In the genomic region with DNA sequence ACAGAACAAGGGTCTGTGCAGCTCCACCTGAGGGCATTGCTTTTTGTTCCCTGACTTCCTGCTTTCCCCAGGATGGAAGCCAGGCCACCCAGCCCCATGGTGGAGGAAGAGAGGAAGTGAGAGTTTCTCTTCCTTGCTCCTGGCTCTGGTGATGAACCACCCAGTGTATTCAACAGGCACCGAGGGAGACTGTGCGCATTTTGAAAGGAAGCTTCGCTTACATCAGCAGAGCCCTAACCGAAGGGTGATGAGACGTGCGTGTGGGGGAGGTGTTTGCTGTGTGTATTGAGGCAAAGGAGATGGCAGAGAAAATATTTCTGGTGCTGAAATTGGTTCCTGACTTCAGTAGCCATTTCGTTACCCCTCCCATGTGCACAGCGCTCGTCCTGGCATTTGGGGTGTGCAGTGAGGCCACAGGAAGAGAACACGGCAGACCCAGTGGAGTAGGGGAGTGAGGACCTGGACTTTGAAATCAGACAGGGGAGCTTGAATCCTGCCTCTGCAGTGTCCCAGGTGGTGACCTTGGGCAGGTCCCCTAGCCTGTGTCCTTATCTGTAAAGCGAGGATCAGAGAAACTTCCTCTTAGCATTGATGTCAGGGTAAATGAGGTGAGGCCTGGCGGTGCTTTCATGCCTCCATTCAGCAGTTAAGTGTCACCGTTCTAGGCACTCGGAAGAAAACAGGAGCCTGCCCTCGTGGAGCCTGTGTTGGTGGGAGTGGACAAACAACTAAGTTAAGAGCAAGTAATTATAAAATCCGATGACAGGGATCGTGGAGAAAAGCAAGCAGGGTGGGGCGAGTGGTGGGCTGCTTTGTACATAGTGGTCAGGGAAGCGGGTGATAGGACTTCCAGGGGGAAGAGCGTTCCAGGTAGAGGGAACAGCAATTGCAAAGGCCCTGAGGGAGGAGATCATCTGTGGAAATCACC, we compare ENCODE assay signal across 9 cellular contexts. TPM values are rescaled to one million over a fixed set of nuclear protein-coding genes. Genes with fewer than 3 reads are reported as not detected.
A peak's percentile ranks its signal among the peaks of the same experiment; 100 is the strongest.
DNase-seq lines count a peak whose midpoint lies in the region; TF ChIP-seq lines count a peak whose summit lies in the region.
"Had no signal": no experiment of that assay in that cellular context is flagged by ENCODE, and none has a peak within 500 bp of the region (broad histone marks: within the 10 kb centered on the region; RNA-seq: fewer than 3 reads in every experiment).

No MANE protein-coding gene starts in this region.

- no peaks in the 10 kb centered on the region for H3K9me3 ChIP-seq in liver (ENCODE audit: control insufficient read depth in 4 of 4, low read length in 3 of 4)
- no peaks in the 10 kb centered on the region for H3K9me3 ChIP-seq in testis
- no peaks in the 10 kb centered on the region for H3K9me3 ChIP-seq in MG63

- no peaks in the 10 kb centered on the region for H3K27me3 ChIP-seq in liver (ENCODE audit: control insufficient read depth in 4 of 4, insufficient read depth in 4 of 4, low read length in 3 of 4)
- no peaks in the 10 kb centered on the region for H3K27me3 ChIP-seq in testis
- no peaks in the 10 kb centered on the region for H3K27me3 ChIP-seq in MG63

- H3K27ac ChIP-seq in liver (ENCODE audit: low read depth in 1 of 2, low read length in 2 of 2) (peak overlapping the region; percentile 61 to 76), testis (no peak overlapping the region)
- H3K27ac ChIP-seq: 22Rv1 had no signal

- in situ Hi-C loops in ACHN (cut with HindIII; ENCODE audit: low pct_ligation_motif_present, low pct_unique_long_range_greater_than_20kb, low sequenced_read_pairs): no loop called here

- peak; percentile 4 for DNase-seq in DMS153 treated with DMSO at 0.1 percent for 48 hours (lab: John Stamatoyannopoulos, UW; ENCODE audit: unreplicated experiment)
- DNase-seq in DMS153 (lab: John Stamatoyannopoulos, UW): no peak
- DNase-seq in activated naive CD4-positive, alpha-beta T cell treated with anti-CD3 and anti-CD28 coated beads for 36 hours: peak; percentile 80
- DNase-seq in testis: peak; percentile 44
- DNase-seq in ACHN: no peak
- DNase-seq in MG63: no peak
- DNase-seq in GOT3 (lab: John Stamatoyannopoulos, UW): no peak

- H3K4me3 Mint-ChIP-seq in activated naive CD4-positive, alpha-beta T cell treated with anti-CD3 and anti-CD28 coated beads for 36 hours: peak overlapping the region; percentile 67

- H3K36me3 Mint-ChIP-seq in activated naive CD4-positive, alpha-beta T cell treated with anti-CD3 and anti-CD28 coated beads for 36 hours (ENCODE audit: low read depth): peaks cover 10% of the 10 kb centered on the region

- TF ChIP-seq RAD21 in liver (IDR thresholded peaks at IDR 0.05): peak in 1 of 2 donors; percentile 43

- WGBS in liver: 28% methylated on average over 20 of the region's 20 CpGs
- 72 to 78% methylated on average over 20 of the region's 20 CpGs for WGBS in testis, 2 donors

- CTCF ChIA-PET in activated naive CD4-positive, alpha-beta T cell treated with anti-CD3 and anti-CD28 coated beads for 36 hours (lab: Charles Lee): interaction anchor here (0.7 to 2.0 kb wide), 3 partner anchors 48 to 286 kb away, joined by 3 to 5 read pairs (median 3); no protein-coding TSS in a partner anchor

- TF ChIP-seq POLR2A in testis (IDR thresholded peaks at IDR 0.05): no peak

- H3K27me3 Mint-ChIP-seq in activated naive CD4-positive, alpha-beta T cell treated with anti-CD3 and anti-CD28 coated beads for 36 hours (ENCODE audit: low read depth): no peaks in the 10 kb centered on the region

- peaks cover 9% of the 10 kb centered on the region for H3K9me3 Mint-ChIP-seq in activated naive CD4-positive, alpha-beta T cell treated with anti-CD3 and anti-CD28 coated beads for 36 hours

- H3K36me3 ChIP-seq in liver (ENCODE audit: control insufficient read depth in 4 of 4, insufficient read depth in 3 of 4, low read depth in 1 of 4, low read length in 3 of 4) (no peaks in the 10 kb centered on the region), testis (ENCODE audit: low read depth, missing control alignments) (no peaks in the 10 kb centered on the region), MG63 (no peaks in the 10 kb centered on the region)

- TF ChIP-seq CTCF in liver (IDR thresholded peaks at IDR 0.05; ENCODE audit: low read depth, low read length, missing input control) (peak; percentile 16), testis (IDR thresholded peaks at IDR 0.05) (no peak)

- H3K4me1 ChIP-seq in liver (ENCODE audit: control insufficient read depth in 4 of 4, insufficient read depth in 4 of 4, low read length in 3 of 4) (peaks cover 29 to 95% (median 79%) of the 10 kb centered on the region in 4 donors), testis (peaks cover 11% of the 10 kb centered on the region)

- H3K4me3 ChIP-seq in liver (ENCODE audit: low read depth in 1 of 3, low read length in 3 of 3): no peak overlapping the region
- no peak overlapping the region for H3K4me3 ChIP-seq in testis
- H3K4me3 ChIP-seq in MG63: no peak overlapping the region

- H3K4me1 Mint-ChIP-seq in activated naive CD4-positive, alpha-beta T cell treated with anti-CD3 and anti-CD28 coated beads for 36 hours (ENCODE audit: low read depth): peaks cover 62% of the 10 kb centered on the region

- peak overlapping the region; percentile 85 for H3K27ac Mint-ChIP-seq in activated naive CD4-positive, alpha-beta T cell treated with anti-CD3 and anti-CD28 coated beads for 36 hours

- intact Hi-C loops in activated naive CD4-positive, alpha-beta T cell treated with anti-CD3 and anti-CD28 coated beads for 36 hours (cut with micrococcal nuclease): loop anchor here (1.0 kb wide), 1 partner anchor 17 kb away; no protein-coding TSS in a partner anchor
- intact Hi-C loops in testis (cut with DNase I; ENCODE audit: low total_unique reads): no loop called here

- H3K9ac ChIP-seq in liver (ENCODE audit: low read depth in 1 of 2, low read length in 2 of 2): peak overlapping the region in 1 of 2 donors; percentile 18

TF ChIP-seq in liver, 16 proteins besides CTCF, POLR2A, EP300 and RAD21 (continues in another document):
- TF ChIP-seq TAF1 (conservative IDR thresholded peaks at IDR 0.05) (no peak), HNF4G (IDR thresholded peaks at IDR 0.05) (peak; percentile 75), FOXA2 (IDR thresholded peaks at IDR 0.05) (no peak), HNF4A (conservative IDR thresholded peaks at IDR 0.05) (peak; percentile 83 to 91), SP1 (IDR thresholded peaks at IDR 0.05) (peak; percentile 84), EGR1 (IDR thresholded peaks at IDR 0.05; ENCODE audit: low read depth in 2 of 2) (no peak), NR2F2 (IDR thresholded peaks at IDR 0.05) (peak; percentile 34), RXRA (IDR thresholded peaks at IDR 0.05) (peak; percentile 81 to 90), GABPA (IDR thresholded peaks at IDR 0.05 in 1 of 2, conservative IDR thresholded peaks at IDR 0.05 in 1 of 2) (no peak), FOXA1 (IDR thresholded peaks at IDR 0.05) (no peak)
- TF ChIP-seq, protein P1, sequence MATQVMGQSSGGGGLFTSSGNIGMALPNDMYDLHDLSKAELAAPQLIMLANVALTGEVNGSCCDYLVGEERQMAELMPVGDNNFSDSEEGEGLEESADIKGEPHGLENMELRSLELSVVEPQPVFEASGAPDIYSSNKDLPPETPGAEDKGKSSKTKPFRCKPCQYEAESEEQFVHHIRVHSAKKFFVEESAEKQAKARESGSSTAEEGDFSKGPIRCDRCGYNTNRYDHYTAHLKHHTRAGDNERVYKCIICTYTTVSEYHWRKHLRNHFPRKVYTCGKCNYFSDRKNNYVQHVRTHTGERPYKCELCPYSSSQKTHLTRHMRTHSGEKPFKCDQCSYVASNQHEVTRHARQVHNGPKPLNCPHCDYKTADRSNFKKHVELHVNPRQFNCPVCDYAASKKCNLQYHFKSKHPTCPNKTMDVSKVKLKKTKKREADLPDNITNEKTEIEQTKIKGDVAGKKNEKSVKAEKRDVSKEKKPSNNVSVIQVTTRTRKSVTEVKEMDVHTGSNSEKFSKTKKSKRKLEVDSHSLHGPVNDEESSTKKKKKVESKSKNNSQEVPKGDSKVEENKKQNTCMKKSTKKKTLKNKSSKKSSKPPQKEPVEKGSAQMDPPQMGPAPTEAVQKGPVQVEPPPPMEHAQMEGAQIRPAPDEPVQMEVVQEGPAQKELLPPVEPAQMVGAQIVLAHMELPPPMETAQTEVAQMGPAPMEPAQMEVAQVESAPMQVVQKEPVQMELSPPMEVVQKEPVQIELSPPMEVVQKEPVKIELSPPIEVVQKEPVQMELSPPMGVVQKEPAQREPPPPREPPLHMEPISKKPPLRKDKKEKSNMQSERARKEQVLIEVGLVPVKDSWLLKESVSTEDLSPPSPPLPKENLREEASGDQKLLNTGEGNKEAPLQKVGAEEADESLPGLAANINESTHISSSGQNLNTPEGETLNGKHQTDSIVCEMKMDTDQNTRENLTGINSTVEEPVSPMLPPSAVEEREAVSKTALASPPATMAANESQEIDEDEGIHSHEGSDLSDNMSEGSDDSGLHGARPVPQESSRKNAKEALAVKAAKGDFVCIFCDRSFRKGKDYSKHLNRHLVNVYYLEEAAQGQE (IDR thresholded peaks at IDR 0.05): peak; percentile 13
- TF ChIP-seq, protein P2, sequence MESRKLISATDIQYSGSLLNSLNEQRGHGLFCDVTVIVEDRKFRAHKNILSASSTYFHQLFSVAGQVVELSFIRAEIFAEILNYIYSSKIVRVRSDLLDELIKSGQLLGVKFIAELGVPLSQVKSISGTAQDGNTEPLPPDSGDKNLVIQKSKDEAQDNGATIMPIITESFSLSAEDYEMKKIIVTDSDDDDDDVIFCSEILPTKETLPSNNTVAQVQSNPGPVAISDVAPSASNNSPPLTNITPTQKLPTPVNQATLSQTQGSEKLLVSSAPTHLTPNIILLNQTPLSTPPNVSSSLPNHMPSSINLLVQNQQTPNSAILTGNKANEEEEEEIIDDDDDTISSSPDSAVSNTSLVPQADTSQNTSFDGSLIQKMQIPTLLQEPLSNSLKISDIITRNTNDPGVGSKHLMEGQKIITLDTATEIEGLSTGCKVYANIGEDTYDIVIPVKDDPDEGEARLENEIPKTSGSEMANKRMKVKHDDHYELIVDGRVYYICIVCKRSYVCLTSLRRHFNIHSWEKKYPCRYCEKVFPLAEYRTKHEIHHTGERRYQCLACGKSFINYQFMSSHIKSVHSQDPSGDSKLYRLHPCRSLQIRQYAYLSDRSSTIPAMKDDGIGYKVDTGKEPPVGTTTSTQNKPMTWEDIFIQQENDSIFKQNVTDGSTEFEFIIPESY (IDR thresholded peaks at IDR 0.05): no peak
- TF ChIP-seq, protein P3, sequence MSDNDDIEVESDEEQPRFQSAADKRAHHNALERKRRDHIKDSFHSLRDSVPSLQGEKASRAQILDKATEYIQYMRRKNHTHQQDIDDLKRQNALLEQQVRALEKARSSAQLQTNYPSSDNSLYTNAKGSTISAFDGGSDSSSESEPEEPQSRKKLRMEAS (IDR thresholded peaks at IDR 0.05): peak; percentile 75

RNA-seq across cellular contexts. Expression of a gene that starts 7.4 kb away (rescaled TPM):
- total RNA-seq in activated naive CD4-positive, alpha-beta T cell treated with anti-CD3 and anti-CD28 coated beads for 36 hours: 10 to 100 TPM; 28.6 to 28.8 TPM
- total RNA-seq in liver (10 to 100 TPM; 14.1 to 15.6 TPM), testis (10 to 100 TPM; 42.0 to 72.5 TPM)
- polyA plus RNA-seq in liver (1 to 10 TPM; 1.7 to 6.1 TPM), testis (ENCODE audit: insufficient read depth, low read depth, low replicate concordance) (34.9 TPM)
- total RNA-seq in MG63 (2014; rRNA removed; shearing (Covaris generic); ENCODE audit: low replicate concordance): 1.4 and 1.8 TPM in 2 replicates

Comparison
In these comparisons a context has a peak if more than half of its experiments do, and no peak if none do; other contexts are left out.
1. DNase-seq: peak in DMS153 treated with DMSO at 0.1 percent for 48 hours (single experiment), activated naive CD4-positive, alpha-beta T cell treated with anti-CD3 and anti-CD28 coated beads for 36 hours (single experiment) and testis (single experiment); none in DMS153 (single experiment), ACHN (single experiment), MG63 (single experiment) and GOT3 (single experiment).
2. H3K27ac ChIP-seq: peak in liver (2 of 2); none in testis (0 of 2).